ENCODE assay signal across 8 cellular contexts in genomic region chr20:49508435-49509199, GRCh38. TPM values are rescaled to one million over a fixed set of nuclear protein-coding genes. Genes with fewer than 3 reads are reported as not detected.
DNase-seq lines count a peak whose midpoint lies in the region; ATAC-seq and TF ChIP-seq lines count a peak whose summit lies in the region.

No MANE protein-coding gene starts in this region.

- H4K8ac ChIP-seq in neuronal stem cell (ENCODE audit: low read depth, low read length): no peak overlapping the region

- H2AFZ ChIP-seq in neuronal stem cell (ENCODE audit: low read length): peak overlapping the region; percentile 27

- H3K9ac ChIP-seq in neuronal stem cell (ENCODE audit: low read depth, low read length, poor library complexity): no peak overlapping the region

- no peak overlapping the region for H3K4me2 ChIP-seq in neuronal stem cell (ENCODE audit: insufficient read depth, low read length, poor library complexity, severe bottlenecking)

- peaks cover 10 to 21% of the 10 kb centered on the region in 2 donors for H3K4me1 ChIP-seq in neuronal stem cell (ENCODE audit: control insufficient read depth in 2 of 2, insufficient read depth in 1 of 2, low read depth in 1 of 2, low read length in 2 of 2)

- WGBS in neuronal stem cell (ENCODE audit: extremely low coverage in 2 of 2, insufficient read length in 2 of 2, insufficient replicate concordance in 1 of 2), 2 donors: no CpG with 5 or more reads among the region's 14 CpGs

- no peaks in the 10 kb centered on the region for H3K79me1 ChIP-seq in neuronal stem cell (ENCODE audit: low read depth, low read length)

- H4K91ac ChIP-seq in neuronal stem cell (ENCODE audit: low read depth, low read length, poor library complexity): no peak overlapping the region

- no peak overlapping the region for H2BK12ac ChIP-seq in neuronal stem cell (ENCODE audit: low read length)

- no peak for ATAC-seq in GM19351 (IDR thresholded peaks at IDR 0.05; ENCODE audit: unreplicated experiment)

- H3K23ac ChIP-seq in neuronal stem cell (ENCODE audit: low read depth, low read length, poor library complexity): no peak overlapping the region

- no peak overlapping the region for H3K18ac ChIP-seq in neuronal stem cell (ENCODE audit: low read length)

- no peak overlapping the region for H2BK15ac ChIP-seq in neuronal stem cell (ENCODE audit: low read length)

- peak; percentile 6 to 10 for DNase-seq in activated CD4-positive, alpha-beta T cell treated with anti-CD3 and anti-CD28 coated beads, Interleukin-2, amount 50 U/mL, for 48 hours
- DNase-seq in activated CD4-positive, alpha-beta T cell treated with anti-CD3 and anti-CD28 coated beads for 1 hour: no peak
- DNase-seq in NB4 (ENCODE audit: low read depth) (peak; percentile 64), SIG-M5 treated with dmso at 0.1 percent for 504 hours (lab: John Stamatoyannopoulos, UW; ENCODE audit: unreplicated experiment) (peak; percentile 83), epithelial cell of proximal tubule (ENCODE audit: low read depth) (no peak), neuronal stem cell (ENCODE audit: low spot score) (peak; percentile 43), activated gamma-delta T cell treated with Interleukin-2 at 50 U/mL for 16 hours (no peak)

- no peak overlapping the region for H2AK5ac ChIP-seq in neuronal stem cell (ENCODE audit: low read depth, low read length)

- no peak overlapping the region for H3K14ac ChIP-seq in neuronal stem cell (ENCODE audit: low read length)

- H3K4me3 ChIP-seq in NB4 (ENCODE audit: low read depth, low read length) (no peak overlapping the region), epithelial cell of proximal tubule (ENCODE audit: low read depth, low read length) (no peak overlapping the region), neuronal stem cell (ENCODE audit: low read length in 2 of 2) (no peak overlapping the region)

- no peaks in the 10 kb centered on the region for H3K9me3 ChIP-seq in neuronal stem cell (replicated peaks in 1 of 2; ENCODE audit: control insufficient read depth in 2 of 2, insufficient read depth in 1 of 2, low read depth in 1 of 2, low read length in 2 of 2)

- no peak overlapping the region for H2BK5ac ChIP-seq in neuronal stem cell (ENCODE audit: low read length)

- H3K36me3 ChIP-seq in neuronal stem cell (replicated peaks in 1 of 2; ENCODE audit: control insufficient read depth in 2 of 2, insufficient read depth in 2 of 2, low read length in 2 of 2): peaks cover 0 to 25% of the 10 kb centered on the region in 2 donors

- peaks cover 0 to 5% (median 0%) of the 10 kb centered on the region in 3 experiments for H3K27me3 ChIP-seq in neuronal stem cell (ENCODE audit: control insufficient read depth in 3 of 3, insufficient read depth in 3 of 3, low read depth in 1 of 3, low read length in 3 of 3)

- no peak overlapping the region for H3K27ac ChIP-seq in neuronal stem cell (replicated peaks; ENCODE audit: low read length)

- H3K4ac ChIP-seq in neuronal stem cell (ENCODE audit: low read length): no peak overlapping the region

- TF ChIP-seq CTCF in NB4 (IDR thresholded peaks at IDR 0.05; ENCODE audit: low read depth, low read length) (peak; percentile 39), epithelial cell of proximal tubule (conservative IDR thresholded peaks at IDR 0.05; ENCODE audit: low read depth, low read length) (peak; percentile 59)

- TF ChIP-seq POLR2A in NB4 (IDR thresholded peaks at IDR 0.05; ENCODE audit: extremely low read depth, insufficient read length): no peak

- H2BK120ac ChIP-seq in neuronal stem cell (ENCODE audit: low read depth, low read length): no peak overlapping the region

RNA-seq across cellular contexts. Expression of gene KCNB1, which starts 26.1 kb away (rescaled TPM):
- not detected in 2 replicates for total RNA-seq in epithelial cell of proximal tubule
- 0.52 TPM for polyA plus RNA-seq in neuronal stem cell (2013, experiment 1 of 2)
- polyA plus RNA-seq in neuronal stem cell (2013, experiment 2 of 2): 0.51 TPM

RNA-seq across cellular contexts. Expression of gene PTGIS, which starts 59.3 kb away (rescaled TPM):
- total RNA-seq in epithelial cell of proximal tubule: not detected in 2 replicates
- 46.9 TPM for polyA plus RNA-seq in neuronal stem cell (2013, experiment 1 of 2)
- 49.5 TPM for polyA plus RNA-seq in neuronal stem cell (2013, experiment 2 of 2)

Comparison
In these comparisons a context has a peak if more than half of its experiments do, and no peak if none do; other contexts are left out.
1. DNase-seq: peak in activated CD4-positive, alpha-beta T cell treated with anti-CD3 and anti-CD28 coated beads, Interleukin-2, amount 50 U/mL, for 48 hours (2 of 2), NB4 (single experiment), SIG-M5 treated with dmso at 0.1 percent for 504 hours (single experiment) and neuronal stem cell (single experiment); none in activated CD4-positive, alpha-beta T cell treated with anti-CD3 and anti-CD28 coated beads for 1 hour (single experiment), epithelial cell of proximal tubule (single experiment) and activated gamma-delta T cell treated with Interleukin-2 at 50 U/mL for 16 hours (single experiment).